8 cellular contexts compared by ENCODE assay signal in genomic region chr2:16664052-16664731, GRCh38. TPM values are rescaled to one million over a fixed set of nuclear protein-coding genes. Genes with fewer than 3 reads are reported as not detected.
DNase-seq lines count a peak whose midpoint lies in the region; ATAC-seq, FAIRE-seq and TF ChIP-seq lines count a peak whose summit lies in the region.

No MANE protein-coding gene starts in this region.

- peak overlapping the region; percentile 17 for H3K27ac ChIP-seq in endodermal cell (ENCODE audit: low read depth, low read length)

- ATAC-seq in GM21717 (IDR thresholded peaks at IDR 0.05; ENCODE audit: unreplicated experiment) = no peak

- no peak overlapping the region for H3K9ac ChIP-seq in endodermal cell (ENCODE audit: extremely low read depth, low read length, poor library complexity, severe bottlenecking)

- H3K4me1 Mint-ChIP-seq in activated T-cell treated with anti-CD3 and anti-CD28 coated beads, Interleukin-2, amount 50 U/mL, for 24 hours (ENCODE audit: low read depth) = peaks cover 24% of the 10 kb centered on the region
- peaks cover 13% of the 10 kb centered on the region for H3K4me1 Mint-ChIP-seq in endodermal cell
- peaks cover 22% of the 10 kb centered on the region for H3K4me1 Mint-ChIP-seq in type B pancreatic cell (ENCODE audit: unreplicated experiment)

- TF ChIP-seq CTCF in endodermal cell (conservative IDR thresholded peaks at IDR 0.05) (no peak), type B pancreatic cell (conservative IDR thresholded peaks at IDR 0.05) (no peak)

- H3K9me3 ChIP-seq in endodermal cell (ENCODE audit: control insufficient read depth, low read length) = no peaks in the 10 kb centered on the region

- WGBS in endodermal cell (ENCODE audit: insufficient coverage in 1 of 2, insufficient read length in 1 of 2), 2 experiments = 67 to 80% methylated on average over 4 to 9 of the region's 9 CpGs

- H3K27me3 ChIP-seq in endodermal cell (ENCODE audit: control insufficient read depth, insufficient read depth, low read length, poor library complexity, severe bottlenecking) = peaks cover 70% of the 10 kb centered on the region

- no peak for FAIRE-seq in RCC 7860 (lab: Jason Lieb, UNC)

- H3K27ac Mint-ChIP-seq in activated T-cell treated with anti-CD3 and anti-CD28 coated beads, Interleukin-2, amount 50 U/mL, for 24 hours = no peak overlapping the region
- no peak overlapping the region for H3K27ac Mint-ChIP-seq in endodermal cell
- H3K27ac Mint-ChIP-seq in type B pancreatic cell = peak overlapping the region; percentile 79

- no peaks in the 10 kb centered on the region for H3K36me3 Mint-ChIP-seq in activated T-cell treated with anti-CD3 and anti-CD28 coated beads, Interleukin-2, amount 50 U/mL, for 24 hours (ENCODE audit: low read depth)
- H3K36me3 Mint-ChIP-seq in endodermal cell (ENCODE audit: low read depth) = no peaks in the 10 kb centered on the region
- peaks cover 3% of the 10 kb centered on the region for H3K36me3 Mint-ChIP-seq in type B pancreatic cell

- DNase-seq in activated T-cell treated with anti-CD3 and anti-CD28 coated beads, Interleukin-2, amount 50 U/mL, for 24 hours = no peak
- DNase-seq in activated T-cell treated with anti-CD3 and anti-CD28 coated beads, Interleukin-2, amount 50 U/mL, for 48 hours = no peak
- DNase-seq in RCC 7860 (ENCODE audit: low spot score) (peak; percentile 27), endodermal cell (peak; percentile 73), midbrain (lab: John Stamatoyannopoulos, UW) (peak; percentile 86), type B pancreatic cell (ENCODE audit: extremely low spot score, unreplicated experiment) (no peak), islet precursor cell (no peak)

- H3K4me3 ChIP-seq in endodermal cell (ENCODE audit: low read length) = no peak overlapping the region

- H3K36me3 ChIP-seq in endodermal cell (ENCODE audit: control insufficient read depth, insufficient read depth, low read length) = no peaks in the 10 kb centered on the region

- H3K4me1 ChIP-seq in endodermal cell (ENCODE audit: control insufficient read depth, insufficient read depth, low read length) = no peaks in the 10 kb centered on the region

- no peaks in the 10 kb centered on the region for H3K9me3 Mint-ChIP-seq in activated T-cell treated with anti-CD3 and anti-CD28 coated beads, Interleukin-2, amount 50 U/mL, for 24 hours
- H3K9me3 Mint-ChIP-seq in endodermal cell (no peaks in the 10 kb centered on the region), type B pancreatic cell (no peaks in the 10 kb centered on the region)

- peaks cover 68% of the 10 kb centered on the region for H3K27me3 Mint-ChIP-seq in activated T-cell treated with anti-CD3 and anti-CD28 coated beads, Interleukin-2, amount 50 U/mL, for 24 hours
- H3K27me3 Mint-ChIP-seq in endodermal cell (ENCODE audit: insufficient read depth) = peaks cover 54% of the 10 kb centered on the region
- peaks cover 28% of the 10 kb centered on the region for H3K27me3 Mint-ChIP-seq in type B pancreatic cell

- peak overlapping the region; percentile 72 for H3K4me3 Mint-ChIP-seq in activated T-cell treated with anti-CD3 and anti-CD28 coated beads, Interleukin-2, amount 50 U/mL, for 24 hours
- peak overlapping the region; percentile 58 for H3K4me3 Mint-ChIP-seq in endodermal cell
- H3K4me3 Mint-ChIP-seq in type B pancreatic cell = peak overlapping the region; percentile 90

RNA-seq across cellular contexts. Expression of gene CYRIA, which starts 1.4 kb away (rescaled TPM):
- total RNA-seq in endodermal cell (1 to 10 TPM in 1 of 2 donors, under 1 TPM in 1; 0.86 to 1.4 TPM), type B pancreatic cell (ENCODE audit: low replicate concordance) (6.5 and 28.2 TPM in 2 replicates)
- polyA plus RNA-seq in endodermal cell (2013, experiment 1 of 2) = 11.2 TPM
- 10.0 TPM for polyA plus RNA-seq in endodermal cell (2013, experiment 2 of 2)

Comparison
In these comparisons a context has a peak if more than half of its experiments do, and no peak if none do; other contexts are left out.
1. DNase-seq: peak in RCC 7860 (single experiment), endodermal cell (single experiment) and midbrain (single experiment); none in activated T-cell treated with anti-CD3 and anti-CD28 coated beads, Interleukin-2, amount 50 U/mL, for 24 hours (single experiment), activated T-cell treated with anti-CD3 and anti-CD28 coated beads, Interleukin-2, amount 50 U/mL, for 48 hours (0 of 2), type B pancreatic cell (single experiment) and islet precursor cell (single experiment).
2. Peak in every context shown above with its lines, with median percentiles within 50 percentile points of each other: H3K4me3 Mint-ChIP-seq.